27 cellular contexts compared by ENCODE assay signal in genomic region chr7:25382175-25382574, GRCh38.
"Had no signal": no experiment of that assay in that cellular context is flagged by ENCODE, and none has a peak within 500 bp of the region (broad histone marks: within the 10 kb centered on the region; RNA-seq: fewer than 3 reads in every experiment).

No MANE protein-coding gene starts in this region.

- H3K4me1 ChIP-seq: foreskin keratinocyte, left lung, lower lobe of right lung had no signal

- DNase-seq: activated CD4-positive, alpha-beta memory T cell treated with anti-CD3 and anti-CD28 coated beads, Interleukin-2, amount 10 ng/mL, durations not matched to agents 7 days and 5 days; activated CD4-positive, alpha-beta T cell treated with anti-CD3 and anti-CD28 coated beads for 1 hour; activated CD4-positive, alpha-beta T cell treated with anti-CD3 and anti-CD28 coated beads, Interleukin-2, amount 10 ng/mL, durations not matched to agents 7 days and 5 days; activated naive CD4-positive, alpha-beta T cell; activated T-cell treated with anti-CD3 and anti-CD28 coated beads, Interleukin-2, amount 50 U/mL, for 48 hours; anterior cingulate cortex; foreskin keratinocyte; heart right ventricle; left lung; lower lobe of right lung; mesenchymal stem cell; posterior cingulate gyrus; small intestine; stimulated activated CD4-positive, alpha-beta T cell treated with anti-CD3 and anti-CD28 coated beads, Interleukin-1b, Interleukin-23, amount 100 ng/mL, for 48 hours; stimulated activated CD4-positive, alpha-beta T cell treated with anti-CD3 and anti-CD28 coated beads, Interleukin-4, amount 100 ng/mL, for 4 hours; stimulated activated CD8-positive, alpha-beta memory T cell treated with anti-CD3 and anti-CD28 coated beads, Interleukin-4, amount 100 ng/mL, for 48 hours; stimulated activated naive CD8-positive, alpha-beta T cell treated with anti-CD3 and anti-CD28 coated beads, Interleukin-15, amount 100 ng/mL, for 72 hours; T-helper 2 cell had no signal

- ATAC-seq: body of pancreas; foreskin keratinocyte; heart right ventricle; left lung; lower lobe of right lung; natural killer cell treated with Interleukin-12 subunit alpha and Interleukin-12 subunit beta and Interleukin-15 and Interleukin-18, amount 100 ng/mL, for 72 hours; sciatic nerve; stimulated activated memory B cell treated with anti-CD40 and anti-IgM and Interleukin-4, amounts not matched to agents 10 μg/mL and 1 μg/mL and 100 μg/mL, for 72 hours; stimulated activated naive CD8-positive, alpha-beta T cell treated with anti-CD3 and anti-CD28 coated beads, Interleukin-15, amount 100 ng/mL, for 72 hours; WTC11 had no signal

- H3K9me3 ChIP-seq: body of pancreas, heart right ventricle, left lung, lower lobe of right lung, vagina had no signal

- H3K4me3 ChIP-seq: body of pancreas, heart right ventricle, left lung, lower lobe of right lung, vagina had no signal

- H3K27me3 ChIP-seq: body of pancreas, left lung, vagina had no signal

- H3K27me3 Mint-ChIP-seq: stimulated activated memory B cell treated with anti-CD40 and anti-IgM and Interleukin-4, amounts not matched to agents 10 μg/mL and 1 μg/mL and 100 μg/mL, for 72 hours; stimulated activated naive CD8-positive, alpha-beta T cell treated with anti-CD3 and anti-CD28 coated beads, Interleukin-15, amount 100 ng/mL, for 72 hours had no signal

- H3K36me3 ChIP-seq: heart right ventricle, left lung, lower lobe of right lung, vagina had no signal

- H3K4me3 Mint-ChIP-seq: activated CD4-positive, alpha-beta memory T cell treated with anti-CD3 and anti-CD28 coated beads, Interleukin-2, amount 10 ng/mL, durations not matched to agents 7 days and 5 days; activated CD4-positive, alpha-beta T cell treated with anti-CD3 and anti-CD28 coated beads, Interleukin-2, amount 10 ng/mL, durations not matched to agents 7 days and 5 days; activated naive CD8-positive, alpha-beta T cell; natural killer cell treated with Interleukin-12 subunit alpha and Interleukin-12 subunit beta and Interleukin-15 and Interleukin-18, amount 100 ng/mL, for 72 hours; stimulated activated memory B cell treated with anti-CD40 and anti-IgM and Interleukin-4, amounts not matched to agents 10 μg/mL and 1 μg/mL and 100 μg/mL, for 72 hours; stimulated activated naive CD8-positive, alpha-beta T cell treated with anti-CD3 and anti-CD28 coated beads, Interleukin-15, amount 100 ng/mL, for 72 hours; type B pancreatic cell; WTC11 had no signal

- H3K4me1 Mint-ChIP-seq: activated CD4-positive, alpha-beta memory T cell treated with anti-CD3 and anti-CD28 coated beads, Interleukin-2, amount 10 ng/mL, durations not matched to agents 7 days and 5 days; activated CD4-positive, alpha-beta T cell treated with anti-CD3 and anti-CD28 coated beads, Interleukin-2, amount 10 ng/mL, durations not matched to agents 7 days and 5 days; stimulated activated memory B cell treated with anti-CD40 and anti-IgM and Interleukin-4, amounts not matched to agents 10 μg/mL and 1 μg/mL and 100 μg/mL, for 72 hours; stimulated activated naive CD8-positive, alpha-beta T cell treated with anti-CD3 and anti-CD28 coated beads, Interleukin-15, amount 100 ng/mL, for 72 hours had no signal

- H3K27ac Mint-ChIP-seq: activated CD4-positive, alpha-beta memory T cell treated with anti-CD3 and anti-CD28 coated beads, Interleukin-2, amount 10 ng/mL, durations not matched to agents 7 days and 5 days; activated CD4-positive, alpha-beta T cell treated with anti-CD3 and anti-CD28 coated beads, Interleukin-2, amount 10 ng/mL, durations not matched to agents 7 days and 5 days; activated naive CD8-positive, alpha-beta T cell; activated T-helper 2 cell treated with anti-CD3 and anti-CD28 coated beads, Interferon-gamma antibody, Interleukin-2, Interleukin-4, amounts not matched to agents 10 μg/mL and 5 μg/mL and 100 μg/mL, durations not matched to agents 14 hours and 24 hours and 36 hours; natural killer cell treated with Interleukin-12 subunit alpha and Interleukin-12 subunit beta and Interleukin-15 and Interleukin-18, amount 100 ng/mL, for 72 hours; stimulated activated memory B cell treated with anti-CD40 and anti-IgM and Interleukin-4, amounts not matched to agents 10 μg/mL and 1 μg/mL and 100 μg/mL, for 72 hours; stimulated activated naive CD8-positive, alpha-beta T cell treated with anti-CD3 and anti-CD28 coated beads, Interleukin-15, amount 100 ng/mL, for 72 hours; type B pancreatic cell; WTC11 had no signal

- H3K27ac ChIP-seq: body of pancreas, foreskin keratinocyte, heart right ventricle, left lung, lower lobe of right lung, vagina had no signal

- H3K36me3 Mint-ChIP-seq: activated naive CD8-positive, alpha-beta T cell; natural killer cell treated with Interleukin-12 subunit alpha and Interleukin-12 subunit beta and Interleukin-15 and Interleukin-18, amount 100 ng/mL, for 72 hours; stimulated activated memory B cell treated with anti-CD40 and anti-IgM and Interleukin-4, amounts not matched to agents 10 μg/mL and 1 μg/mL and 100 μg/mL, for 72 hours; type B pancreatic cell; WTC11 had no signal

- H3K9me3 Mint-ChIP-seq: activated CD4-positive, alpha-beta memory T cell treated with anti-CD3 and anti-CD28 coated beads, Interleukin-2, amount 10 ng/mL, durations not matched to agents 7 days and 5 days; activated CD4-positive, alpha-beta T cell treated with anti-CD3 and anti-CD28 coated beads, Interleukin-2, amount 10 ng/mL, durations not matched to agents 7 days and 5 days; activated T-helper 2 cell treated with anti-CD3 and anti-CD28 coated beads, Interferon-gamma antibody, Interleukin-2, Interleukin-4, amounts not matched to agents 10 μg/mL and 5 μg/mL and 100 μg/mL, durations not matched to agents 14 hours and 24 hours and 36 hours; natural killer cell treated with Interleukin-12 subunit alpha and Interleukin-12 subunit beta and Interleukin-15 and Interleukin-18, amount 100 ng/mL, for 72 hours; stimulated activated naive CD8-positive, alpha-beta T cell treated with anti-CD3 and anti-CD28 coated beads, Interleukin-15, amount 100 ng/mL, for 72 hours; type B pancreatic cell; WTC11 had no signal
